In the genomic region with DNA sequence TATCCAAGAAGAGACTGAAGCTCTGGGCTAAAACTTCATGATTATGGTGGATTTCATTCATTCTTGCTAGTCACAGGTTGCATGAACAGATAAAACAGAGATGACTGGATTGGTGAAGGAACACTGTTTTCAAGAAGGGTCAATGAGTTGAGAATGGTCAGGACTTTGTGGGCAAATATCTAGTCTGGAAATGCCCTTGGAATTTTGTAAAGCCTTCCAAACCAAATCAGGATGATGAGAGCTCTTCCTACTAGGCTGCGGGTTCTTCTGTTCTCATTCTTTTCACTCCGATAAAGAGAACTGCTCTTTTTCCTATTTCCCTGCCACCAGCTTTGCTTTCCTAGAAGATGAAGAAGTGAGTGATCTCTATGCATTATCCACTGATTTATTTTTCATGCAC, we compare ENCODE assay signal across 1 cellular context.
TF ChIP-seq lines count a peak whose summit lies in the region.

No MANE protein-coding gene starts in this region.

TF ChIP-seq in IMR-90, 13 proteins besides CTCF, POLR2A, EP300 and RAD21:
- TF ChIP-seq, protein P1, sequence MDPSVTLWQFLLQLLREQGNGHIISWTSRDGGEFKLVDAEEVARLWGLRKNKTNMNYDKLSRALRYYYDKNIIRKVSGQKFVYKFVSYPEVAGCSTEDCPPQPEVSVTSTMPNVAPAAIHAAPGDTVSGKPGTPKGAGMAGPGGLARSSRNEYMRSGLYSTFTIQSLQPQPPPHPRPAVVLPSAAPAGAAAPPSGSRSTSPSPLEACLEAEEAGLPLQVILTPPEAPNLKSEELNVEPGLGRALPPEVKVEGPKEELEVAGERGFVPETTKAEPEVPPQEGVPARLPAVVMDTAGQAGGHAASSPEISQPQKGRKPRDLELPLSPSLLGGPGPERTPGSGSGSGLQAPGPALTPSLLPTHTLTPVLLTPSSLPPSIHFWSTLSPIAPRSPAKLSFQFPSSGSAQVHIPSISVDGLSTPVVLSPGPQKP (IDR thresholded peaks at IDR 0.05; ENCODE audit: borderline replicate concordance, low read depth, low read length): no peak
